ENCODE assay signal across 9 cellular contexts in the genomic region with DNA sequence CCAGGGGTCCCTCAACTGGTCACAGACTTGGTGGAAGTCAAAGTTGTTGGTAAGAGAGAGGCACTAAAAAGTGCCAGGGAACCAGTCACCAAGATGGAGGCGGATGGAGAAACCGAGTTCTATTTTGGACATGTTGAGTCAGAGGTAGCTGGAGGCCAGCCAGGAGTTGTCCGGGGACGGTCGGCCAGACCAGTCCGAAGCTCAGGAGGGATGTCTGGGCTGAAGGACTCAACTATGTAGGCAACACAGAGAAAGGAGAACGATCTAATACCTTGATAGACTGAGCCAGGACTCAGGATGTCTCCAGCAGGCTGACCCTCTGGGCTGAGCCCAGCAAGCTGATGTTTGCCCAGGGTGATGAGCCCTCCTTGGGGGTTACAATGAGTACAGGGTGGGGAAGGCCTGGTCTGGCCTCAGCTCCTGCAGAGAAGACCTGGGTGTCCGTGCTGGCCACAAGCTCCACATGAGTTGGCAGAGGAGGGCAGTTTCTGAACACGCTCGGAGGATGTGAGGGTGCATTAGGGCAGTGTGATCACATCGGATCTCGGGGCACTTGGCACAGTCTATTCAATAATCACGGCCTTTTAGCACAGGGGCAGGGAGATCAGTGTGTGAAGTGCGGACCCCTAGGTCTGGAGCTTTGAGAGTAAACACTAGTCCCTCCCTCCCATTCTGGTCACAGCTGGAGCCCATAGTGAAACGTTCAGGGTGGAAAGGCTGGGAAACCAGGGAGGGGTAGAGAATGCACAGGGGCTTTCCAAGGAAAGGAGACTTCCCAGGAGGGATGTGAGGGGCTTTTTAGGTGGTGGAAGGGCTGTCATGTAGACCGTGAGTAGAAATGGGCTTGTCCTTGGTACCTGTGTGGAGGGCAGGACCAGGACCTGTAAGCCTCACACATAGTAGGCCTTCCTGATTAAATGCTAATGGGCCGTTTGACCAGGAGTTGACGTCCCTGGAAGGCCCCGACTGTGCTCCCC.
A peak's percentile ranks its signal among the peaks of the same experiment; 100 is the strongest.
DNase-seq lines count a peak whose midpoint lies in the region; ATAC-seq and TF ChIP-seq lines count a peak whose summit lies in the region.
"Had no signal": no experiment of that assay in that cellular context is flagged by ENCODE, and none has a peak within 500 bp of the region (broad histone marks: within the 10 kb centered on the region; RNA-seq: fewer than 3 reads in every experiment).

No MANE protein-coding gene starts in this region.

- H3K27ac ChIP-seq in brain microvascular endothelial cell (peak overlapping the region; percentile 21), right cardiac atrium (ENCODE audit: low read length) (peak overlapping the region; percentile 38), thoracic aorta (peak overlapping the region; percentile 60 to 77)

- TF ChIP-seq CTCF in brain microvascular endothelial cell (IDR thresholded peaks at IDR 0.05; ENCODE audit: low read depth, low read length, missing control alignments) (no peak), thoracic aorta (IDR thresholded peaks at IDR 0.05) (no peak)

- ATAC-seq in right cardiac atrium, result peak; percentile 14 to 58
- ATAC-seq in thoracic aorta (ENCODE audit: insufficient number of reproducible peaks, low FRiP score, low read depth), result peak; percentile 62
- no peak for ATAC-seq in GM19452 (IDR thresholded peaks at IDR 0.05; ENCODE audit: unreplicated experiment)
- ATAC-seq in HG03571 (IDR thresholded peaks at IDR 0.05; ENCODE audit: unreplicated experiment), result no peak
- no peak for ATAC-seq in HG02970 (IDR thresholded peaks at IDR 0.05; ENCODE audit: low FRiP score, unreplicated experiment)
- ATAC-seq: naive thymus-derived CD8-positive, alpha-beta T cell had no signal

- peak; percentile 1 for DNase-seq in activated CD4-positive, alpha-beta T cell treated with anti-CD3 and anti-CD28 coated beads for 48 hours
- no peak for DNase-seq in activated CD4-positive, alpha-beta T cell treated with anti-CD3 and anti-CD28 coated beads, Interleukin-2, amount 50 U/mL, for 1 hour
- peak; percentile 89 for DNase-seq in brain microvascular endothelial cell
- peak; percentile 76 to 83 (median 81) for DNase-seq in right cardiac atrium
- DNase-seq in thoracic aorta (ENCODE audit: low spot score), result peak; percentile 52
- DNase-seq: naive thymus-derived CD8-positive, alpha-beta T cell had no signal

- H3K27me3 ChIP-seq in brain microvascular endothelial cell (replicated peaks), result no peaks in the 10 kb centered on the region
- no peaks in the 10 kb centered on the region for H3K27me3 ChIP-seq in right cardiac atrium (ENCODE audit: control insufficient read depth, insufficient read depth)
- H3K27me3 ChIP-seq in thoracic aorta (replicated peaks; ENCODE audit: insufficient read depth), result no peaks in the 10 kb centered on the region

- H3K4me1 ChIP-seq in right cardiac atrium (ENCODE audit: control insufficient read depth, insufficient read depth, low read length) (peaks cover 10% of the 10 kb centered on the region), thoracic aorta (ENCODE audit: control insufficient read depth in 1 of 2, low read depth in 2 of 2) (peaks cover 26 to 47% of the 10 kb centered on the region in 2 donors)

- H3K9me3 ChIP-seq in right cardiac atrium (ENCODE audit: control insufficient read depth, low read length) (no peaks in the 10 kb centered on the region), thoracic aorta (no peaks in the 10 kb centered on the region)

- H3K4me3 ChIP-seq in brain microvascular endothelial cell (ENCODE audit: low read depth, low read length) (no peak overlapping the region), right cardiac atrium (ENCODE audit: low read length) (no peak overlapping the region), thoracic aorta (peak overlapping the region; percentile 6)

- in situ Hi-C loops in brain microvascular endothelial cell (cut with HindIII; ENCODE audit: low pct_ligation_motif_present, low sequenced_read_pairs), result no loop called here

- 61% methylated on average over 19 of the region's 19 CpGs for WGBS in right cardiac atrium

- intact Hi-C loops in right cardiac atrium (cut with DNase I), result loop anchor here in 1 of 4 donors (10.0 kb wide), 1 partner anchor 665 kb away; no protein-coding TSS in a partner anchor

- H3K36me3 ChIP-seq in brain microvascular endothelial cell (replicated peaks) (no peaks in the 10 kb centered on the region), thoracic aorta (no peaks in the 10 kb centered on the region)

Comparison
In these comparisons a context has a peak if more than half of its experiments do, and no peak if none do; other contexts are left out.
1. ATAC-seq: peak in right cardiac atrium (2 of 2) and thoracic aorta (single experiment); none in GM19452 (single experiment), HG03571 (single experiment) and HG02970 (single experiment).
2. Peak in every context shown above with its lines, with median percentiles within 50 percentile points of each other: H3K27ac ChIP-seq.